ENCODE assay signal across 27 cellular contexts in the genomic region with DNA sequence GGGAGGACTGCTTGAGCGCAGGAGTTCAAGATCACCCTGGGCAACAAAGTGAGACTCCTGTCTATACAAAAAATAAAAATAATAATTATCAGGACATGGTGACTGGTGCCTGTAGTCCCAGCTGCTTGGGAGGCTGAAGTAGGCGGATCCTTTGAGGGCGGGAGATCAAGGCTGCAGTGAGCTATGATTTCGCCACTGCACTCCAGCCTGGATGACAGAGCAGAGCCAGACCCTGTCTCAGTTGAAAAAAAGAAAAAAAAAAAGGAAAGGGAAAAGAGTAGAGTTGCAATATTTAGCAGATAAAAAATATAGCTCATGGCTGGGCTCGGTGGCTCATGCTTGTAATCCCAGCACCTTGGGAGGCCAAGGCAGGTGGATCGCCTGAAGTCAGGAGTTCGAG. TPM values are rescaled to one million over a fixed set of nuclear protein-coding genes. Genes with fewer than 3 reads are reported as not detected.
A peak's percentile ranks its signal among the peaks of the same experiment; 100 is the strongest.
DNase-seq lines count a peak whose midpoint lies in the region; ATAC-seq and TF ChIP-seq lines count a peak whose summit lies in the region.
"Had no signal": no experiment of that assay in that cellular context is flagged by ENCODE, and none has a peak within 500 bp of the region (broad histone marks: within the 10 kb centered on the region; RNA-seq: fewer than 3 reads in every experiment).

No MANE protein-coding gene starts in this region.

- WGBS in transverse colon (ENCODE audit: low coverage in 1 of 2), 2 donors, result 64 to 84% methylated on average over 3 to 7 of the region's 7 CpGs

- TF ChIP-seq EP300 in transverse colon (IDR thresholded peaks at IDR 0.05; ENCODE audit: low read depth), result no peak

- peak overlapping the region; percentile 60 for H3K27ac Mint-ChIP-seq in stimulated activated effector memory CD8-positive, alpha-beta T cell treated with anti-CD3 and anti-CD28 coated beads, Interleukin-12 subunit alpha, Interleukin-12 subunit beta, amount 100 ng/mL, for 72 hours
- H3K27ac Mint-ChIP-seq: CD14-positive monocyte; dendritic cell treated with granulocyte-macrophage colony-stimulating factor and Interleukin-4, amounts not matched to agents 40 ng/mL and 50 ng/mL, for 4 days had no signal

- H3K27ac ChIP-seq in left ventricle myocardium inferior (replicated peaks) (peak overlapping the region; percentile 98), transverse colon (no peak overlapping the region)
- H3K27ac ChIP-seq: 22Rv1, prostate gland, vagina had no signal

- DNase-seq in DMS53 (lab: John Stamatoyannopoulos, UW) (peak; percentile 28), DMS53 treated with DMSO at 0.1 percent for 48 hours (lab: John Stamatoyannopoulos, UW; ENCODE audit: unreplicated experiment) (no peak), left ventricle myocardium inferior (no peak), left cardiac atrium (no peak), amniotic epithelial cell (ENCODE audit: low read depth) (peak; percentile 20), transverse colon (no peak), retina (no peak)
- DNase-seq in stimulated activated effector memory CD8-positive, alpha-beta T cell treated with anti-CD3 and anti-CD28 coated beads, Interleukin-12 subunit alpha, Interleukin-12 subunit beta, amount 100 ng/mL, for 72 hours (ENCODE audit: low spot score in 2 of 2), result no peak
- DNase-seq: activated CD4-positive, alpha-beta T cell treated with anti-CD3 and anti-CD28 coated beads, Interleukin-2, amount 50 U/mL, for 48 hours; hippocampal formation; mesendoderm; NCI-H1694 treated with DMSO at 0.1 percent for 48 hours; NCI-H510A treated with DMSO at 0.1 percent for 48 hours; nucleus accumbens; PC-3; SK-N-SH; stimulated activated naive CD4-positive, alpha-beta T cell treated with Interleukin-2 at 50 U/mL for 16 hours; T-helper 9 cell had no signal

- no peak overlapping the region for H3K4me3 ChIP-seq in left ventricle myocardium inferior
- H3K4me3 ChIP-seq in transverse colon, result no peak overlapping the region
- H3K4me3 ChIP-seq: gastroesophageal sphincter, prostate gland, thoracic aorta, vagina had no signal

- in situ Hi-C loops in transverse colon (cut with MboI; ENCODE audit: low pct_ligation_motif_present in 1 of 4, low pct_unique_long_range_greater_than_20kb in 1 of 4, low sequenced_read_pairs in 3 of 4), result no loop called here

- H3K9me3 Mint-ChIP-seq in stimulated activated effector memory CD8-positive, alpha-beta T cell treated with anti-CD3 and anti-CD28 coated beads, Interleukin-12 subunit alpha, Interleukin-12 subunit beta, amount 100 ng/mL, for 72 hours, result no peaks in the 10 kb centered on the region
- H3K9me3 Mint-ChIP-seq: dendritic cell treated with granulocyte-macrophage colony-stimulating factor and Interleukin-4, amounts not matched to agents 40 ng/mL and 50 ng/mL, for 4 days had no signal

- H3K27me3 ChIP-seq in left ventricle myocardium inferior (ENCODE audit: low read depth), result no peaks in the 10 kb centered on the region
- H3K27me3 ChIP-seq in transverse colon, result peaks cover 44% of the 10 kb centered on the region
- H3K27me3 ChIP-seq: gastroesophageal sphincter, vagina had no signal

- peaks cover 36% of the 10 kb centered on the region for H3K36me3 Mint-ChIP-seq in stimulated activated effector memory CD8-positive, alpha-beta T cell treated with anti-CD3 and anti-CD28 coated beads, Interleukin-12 subunit alpha, Interleukin-12 subunit beta, amount 100 ng/mL, for 72 hours

- H3K36me3 ChIP-seq in left ventricle myocardium inferior, result no peaks in the 10 kb centered on the region
- H3K36me3 ChIP-seq in transverse colon, result no peaks in the 10 kb centered on the region
- H3K36me3 ChIP-seq: gastroesophageal sphincter, prostate gland, thoracic aorta, vagina had no signal

- peak overlapping the region; percentile 97 for H3K4me3 Mint-ChIP-seq in stimulated activated effector memory CD8-positive, alpha-beta T cell treated with anti-CD3 and anti-CD28 coated beads, Interleukin-12 subunit alpha, Interleukin-12 subunit beta, amount 100 ng/mL, for 72 hours
- H3K4me3 Mint-ChIP-seq: dendritic cell treated with granulocyte-macrophage colony-stimulating factor and Interleukin-4, amounts not matched to agents 40 ng/mL and 50 ng/mL, for 4 days had no signal

- no peak for ATAC-seq in left cardiac atrium
- ATAC-seq in stimulated activated effector memory CD8-positive, alpha-beta T cell treated with anti-CD3 and anti-CD28 coated beads, Interleukin-12 subunit alpha, Interleukin-12 subunit beta, amount 100 ng/mL, for 72 hours, result no peak
- ATAC-seq: gastroesophageal sphincter, left lobe of liver, PC-3 had no signal

- peaks cover 56% of the 10 kb centered on the region for H3K4me1 Mint-ChIP-seq in stimulated activated effector memory CD8-positive, alpha-beta T cell treated with anti-CD3 and anti-CD28 coated beads, Interleukin-12 subunit alpha, Interleukin-12 subunit beta, amount 100 ng/mL, for 72 hours

- H3K9me3 ChIP-seq in left ventricle myocardium inferior (replicated peaks), result peaks cover 7% of the 10 kb centered on the region
- H3K9me3 ChIP-seq in transverse colon, result no peaks in the 10 kb centered on the region
- H3K9me3 ChIP-seq: gastroesophageal sphincter, prostate gland, SK-N-SH, thoracic aorta, vagina had no signal

- no peak for TF ChIP-seq CTCF in left ventricle myocardium inferior (IDR thresholded peaks at IDR 0.05; ENCODE audit: borderline replicate concordance)
- no peak for TF ChIP-seq CTCF in transverse colon (IDR thresholded peaks at IDR 0.05)

- peaks cover 47% of the 10 kb centered on the region for H3K4me1 ChIP-seq in left ventricle myocardium inferior
- peaks cover 6 to 30% (median 23%) of the 10 kb centered on the region in 4 donors for H3K4me1 ChIP-seq in transverse colon
- H3K4me1 ChIP-seq: prostate gland had no signal

- TF ChIP-seq POLR2A in transverse colon (IDR thresholded peaks at IDR 0.05), result no peak

- intact Hi-C loops in left ventricle myocardium inferior (cut with micrococcal nuclease), result no loop called here
- intact Hi-C loops in left cardiac atrium (cut with DNase I), result loop anchor here in 1 of 2 donors (10.0 kb wide), 1 partner anchor 49 kb away; no protein-coding TSS in a partner anchor
- intact Hi-C loops in transverse colon (cut with DNase I; ENCODE audit: low total_unique reads), result no loop called here

RNA-seq across cellular contexts. Expression of a gene that starts 3.3 kb away (rescaled TPM):
- total RNA-seq in left ventricle myocardium inferior (54.9 TPM), left cardiac atrium (10 to 100 TPM; 69.3 to 85.3 TPM), transverse colon (10 to 100 TPM in 2 of 4 donors, 1 to 10 TPM in 2; 5.6 to 58.1 (median 10.4) TPM)
- total RNA-seq: G401 had no signal

Comparison
In these comparisons a context has a peak if more than half of its experiments do, and no peak if none do; other contexts are left out.
1. DNase-seq: peak in DMS53 (single experiment) and amniotic epithelial cell (single experiment); none in DMS53 treated with DMSO at 0.1 percent for 48 hours (single experiment), left ventricle myocardium inferior (single experiment), left cardiac atrium (single experiment), stimulated activated effector memory CD8-positive, alpha-beta T cell treated with anti-CD3 and anti-CD28 coated beads, Interleukin-12 subunit alpha, Interleukin-12 subunit beta, amount 100 ng/mL, for 72 hours (0 of 2), transverse colon (single experiment) and retina (single experiment).